Comparison of ENCODE assay signal across 20 cellular contexts in the genomic region with DNA sequence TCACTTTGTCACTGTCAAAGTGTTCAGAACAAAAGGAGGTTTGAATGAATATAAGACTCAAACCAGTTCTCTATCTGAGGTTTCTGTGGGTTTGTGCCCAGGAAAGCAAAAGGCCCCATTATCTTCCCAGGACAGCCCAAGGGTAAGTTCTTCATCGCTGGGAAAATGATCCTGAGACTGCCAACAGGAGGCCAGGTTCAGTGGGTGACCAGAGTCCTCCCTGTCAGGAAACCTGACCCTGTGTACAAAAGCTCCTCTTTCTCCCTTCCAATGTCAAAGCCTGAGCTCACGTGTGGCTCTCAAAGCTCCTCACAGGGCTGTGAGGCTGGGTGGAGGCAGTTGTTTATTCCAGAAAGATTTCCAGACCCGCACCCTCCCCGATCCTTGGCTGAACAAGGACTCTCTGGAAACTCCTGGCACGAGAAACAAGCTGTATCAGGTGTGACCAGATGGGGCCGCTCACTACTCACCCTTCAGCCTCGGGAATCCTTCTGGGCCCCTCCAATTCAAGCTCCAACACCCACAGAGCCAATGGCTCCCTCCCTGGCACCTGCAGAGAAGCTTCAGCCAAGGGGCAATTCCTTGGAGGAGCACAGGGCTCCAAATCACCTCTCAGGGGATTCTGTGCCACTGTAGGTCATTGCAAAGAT.
A peak's percentile ranks its signal among the peaks of the same experiment; 100 is the strongest.
DNase-seq lines count a peak whose midpoint lies in the region; ATAC-seq and TF ChIP-seq lines count a peak whose summit lies in the region.
"Had no signal": no experiment of that assay in that cellular context is flagged by ENCODE, and none has a peak within 500 bp of the region (broad histone marks: within the 10 kb centered on the region; RNA-seq: fewer than 3 reads in every experiment).

No MANE protein-coding gene starts in this region.

- no peaks in the 10 kb centered on the region for H3K27me3 ChIP-seq in testis
- H3K27me3 ChIP-seq: BLaER1 had no signal

- no peak for TF ChIP-seq POLR2A in testis (IDR thresholded peaks at IDR 0.05)

- DNase-seq in LNCaP clone FGC (ENCODE audit: low read depth) (no peak), left lobe of liver (ENCODE audit: low spot score) (peak; percentile 44), medulla oblongata (ENCODE audit: extremely low spot score) (peak; percentile 3), testis (peak; percentile 14), NCI-H2029 treated with DMSO at 0.1 percent for 48 hours (lab: John Stamatoyannopoulos, UW) (no peak), NCI-H1436 (lab: John Stamatoyannopoulos, UW) (no peak)
- no peak for DNase-seq in activated naive CD4-positive, alpha-beta T cell (lab: John Stamatoyannopoulos, UW)
- DNase-seq: CD4-positive, CD25-positive, alpha-beta regulatory T cell; CD8-positive, alpha-beta memory T cell; DMS 273 treated with DMSO at 0.1 percent for 48 hours; DMS79; EL; GDM1; H9 had no signal

- WGBS in testis, 2 donors: 8 to 31% methylated on average over 2 to 7 of the region's 7 CpGs

- TF ChIP-seq CTCF in LNCaP clone FGC (IDR thresholded peaks at IDR 0.05; ENCODE audit: control insufficient read depth, extremely low read depth, insufficient read depth) (peak; percentile 18; the same call in 1 of the 2 replicates), testis (IDR thresholded peaks at IDR 0.05) (no peak)

- H3K27ac ChIP-seq in testis: no peak overlapping the region
- H3K27ac ChIP-seq: 22Rv1, BLaER1, C4-2B had no signal

- H3K4me3 ChIP-seq in LNCaP clone FGC (ENCODE audit: low read depth, low read length): no peak overlapping the region
- H3K4me3 ChIP-seq in testis: no peak overlapping the region
- H3K4me3 ChIP-seq: BLaER1, GM12878, GM23338 had no signal

- no peaks in the 10 kb centered on the region for H3K36me3 ChIP-seq in testis (ENCODE audit: low read depth, missing control alignments)
- H3K36me3 ChIP-seq: BLaER1 had no signal

- no peaks in the 10 kb centered on the region for H3K4me1 ChIP-seq in testis
- H3K4me1 ChIP-seq: BLaER1 had no signal

- peak; percentile 91 for ATAC-seq in left lobe of liver
- ATAC-seq: GM12878, GM23338, HCT116 had no signal

- H3K9me3 ChIP-seq in testis: no peaks in the 10 kb centered on the region
- H3K9me3 ChIP-seq: BLaER1 had no signal

- intact Hi-C loops in testis (cut with DNase I; ENCODE audit: low total_unique reads): no loop called here

Comparison
In these comparisons a context has a peak if more than half of its experiments do, and no peak if none do; other contexts are left out.
1. DNase-seq: peak in left lobe of liver (single experiment), medulla oblongata (single experiment) and testis (single experiment); none in LNCaP clone FGC (single experiment), activated naive CD4-positive, alpha-beta T cell (0 of 4), NCI-H2029 treated with DMSO at 0.1 percent for 48 hours (single experiment) and NCI-H1436 (single experiment).